ENCODE assay signal across 33 cellular contexts in the genomic region with DNA sequence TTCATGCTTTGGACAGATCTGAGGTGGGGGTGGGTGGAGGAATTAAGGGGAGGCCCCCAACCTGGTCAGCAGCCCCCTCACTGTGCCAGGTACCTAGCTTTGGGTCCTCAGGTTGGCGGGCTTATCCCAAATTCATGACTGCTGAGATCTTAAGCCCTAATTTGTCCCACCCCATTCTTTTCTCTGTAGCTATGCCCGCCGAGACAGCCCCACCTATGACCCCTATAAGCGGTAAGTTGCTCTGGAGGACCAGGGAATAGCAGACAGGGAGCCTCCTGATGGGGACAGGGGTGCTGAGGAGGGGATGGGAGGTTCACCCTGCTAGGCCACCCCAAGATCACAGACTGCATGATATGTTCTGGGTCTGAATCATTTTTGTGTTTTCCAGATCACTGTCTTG.
"Had no signal": no experiment of that assay in that cellular context is flagged by ENCODE, and none has a peak within 500 bp of the region (broad histone marks: within the 10 kb centered on the region; RNA-seq: fewer than 3 reads in every experiment).

No MANE protein-coding gene starts in this region.

- H3K27me3 ChIP-seq: adrenal gland, body of pancreas, brain microvascular endothelial cell, breast epithelium had no signal

- FAIRE-seq: astrocyte had no signal

- H3K4me1 ChIP-seq: adrenal gland, body of pancreas, breast epithelium had no signal

- H3K4me3 ChIP-seq: adrenal gland, body of pancreas, breast epithelium had no signal

- DNase-seq: activated B cell treated with CpG ODN at 0.5 μM for 24 hours; activated CD4-positive, alpha-beta memory T cell treated with anti-CD3 and anti-CD28 coated beads for 36 hours; activated CD4-positive, alpha-beta T cell treated with anti-CD3 and anti-CD28 coated beads for 4 hours; activated CD4-positive, alpha-beta T cell treated with anti-CD3 and anti-CD28 coated beads, Interleukin-2, amount 10 ng/mL, durations not matched to agents 24 days and 14 days; activated CD4-positive, alpha-beta T cell treated with anti-CD3 and anti-CD28 coated beads, Interleukin-2, amount 50 U/mL, for 1 hour; activated CD4-positive, alpha-beta T cell treated with anti-CD3 and anti-CD28 coated beads, Interleukin-2, amount 50 U/mL, for 4 hours; activated CD4-positive, CD25-positive, alpha-beta regulatory T cell treated with anti-CD3 and anti-CD28 coated beads, Interleukin-2, amount 50 U/mL, for 72 hours; activated CD8-positive, alpha-beta memory T cell treated with anti-CD3 and anti-CD28 coated beads, Interleukin-2, amount 50 U/mL, for 4 hours; activated CD8-positive, alpha-beta T cell treated with anti-CD3 and anti-CD28 coated beads for 36 hours; activated effector memory CD4-positive, alpha-beta T cell treated with anti-CD3 and anti-CD28 coated beads, Interleukin-2, amount 50 U/mL, for 16 hours; activated gamma-delta T cell treated with Interleukin-2 at 50 U/mL for 16 hours; activated naive CD4-positive, alpha-beta T cell; activated naive CD4-positive, alpha-beta T cell treated with anti-CD3 and anti-CD28 coated beads for 36 hours; activated naive CD4-positive, alpha-beta T cell treated with anti-CD3 and anti-CD28 coated beads, Interleukin-2, amount 50 U/mL, for 16 hours; activated naive CD8-positive, alpha-beta T cell treated with anti-CD3 and anti-CD28 coated beads for 36 hours; activated T-cell treated with anti-CD3 and anti-CD28 coated beads for 4 hours; activated T-cell treated with anti-CD3 and anti-CD28 coated beads, Interleukin-2, amount 50 U/mL, for 1 hour; activated T-cell treated with anti-CD3 and anti-CD28 coated beads, Interleukin-2, amount 50 U/mL, for 4 hours; activated T-cell treated with anti-CD3 and anti-CD28 coated beads, Interleukin-2, amount 50 U/mL, for 72 hours; adrenal gland; amniotic stem cell; aorta; body of pancreas; brain microvascular endothelial cell; central memory CD4-positive, alpha-beta T cell; T-helper 1 cell; T-helper 2 cell; T-helper 9 cell had no signal

- H3K9me3 ChIP-seq: adrenal gland, body of pancreas, breast epithelium had no signal

- H3K27ac ChIP-seq: adrenal gland, body of pancreas, brain microvascular endothelial cell, breast epithelium, VCaP had no signal

- ATAC-seq: activated CD8-positive, alpha-beta T cell treated with anti-CD3 and anti-CD28 coated beads for 36 hours; activated naive CD4-positive, alpha-beta T cell treated with anti-CD3 and anti-CD28 coated beads, Interleukin-2, amount 50 U/mL, for 72 hours; activated T-cell treated with anti-CD3 and anti-CD28 coated beads, Interleukin-2, amount 50 U/mL, for 4 hours; activated T-cell treated with anti-CD3 and anti-CD28 coated beads, Interleukin-2, amount 50 U/mL, for 72 hours; activated T-helper 17 cell treated with anti-CD3 and anti-CD28 coated beads, Interleukin-2, amount 50 U/mL, for 72 hours; body of pancreas had no signal
